21 cellular contexts compared by ENCODE assay signal in the genomic region with DNA sequence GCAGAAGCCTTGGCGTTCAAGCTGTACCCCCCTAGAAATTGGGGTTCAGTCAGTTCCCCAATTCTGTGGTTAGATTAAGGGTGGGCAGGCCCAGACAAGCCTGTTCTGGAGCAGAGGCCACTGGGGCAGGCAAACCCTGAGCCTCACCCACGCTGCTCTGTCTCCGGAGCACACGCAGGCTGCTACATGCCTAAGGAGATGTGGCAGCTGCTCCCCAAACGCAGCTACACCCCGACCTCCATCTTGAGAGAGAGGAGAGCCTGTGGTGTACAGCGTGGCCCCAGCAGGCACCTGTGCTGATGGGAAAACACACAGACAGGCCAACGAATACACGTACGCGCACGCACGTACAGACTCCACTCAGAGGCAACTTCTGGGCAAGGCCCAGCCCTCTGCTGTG. TPM values are rescaled to one million over a fixed set of nuclear protein-coding genes. Genes with fewer than 3 reads are reported as not detected.
DNase-seq lines count a peak whose midpoint lies in the region; ATAC-seq, FAIRE-seq and TF ChIP-seq lines count a peak whose summit lies in the region.
"Had no signal": no experiment of that assay in that cellular context is flagged by ENCODE, and none has a peak within 500 bp of the region (broad histone marks: within the 10 kb centered on the region; RNA-seq: fewer than 3 reads in every experiment).

No MANE protein-coding gene starts in this region.

- TF ChIP-seq POLR2A in GM12878 (IDR thresholded peaks at IDR 0.05; ENCODE audit: low read depth, low read length) (no peak), esophagus squamous epithelium (IDR thresholded peaks at IDR 0.05) (no peak)

- WGBS in GM12878 (ENCODE audit: insufficient coverage, insufficient replicate concordance, low lambda C conversion rate, missing lambda C conversion rate): 63% methylated on average over 13 of the region's 13 CpGs
- WGBS in esophagus squamous epithelium, 2 donors: 28 to 64% methylated on average over 8 to 9 of the region's 13 CpGs
- 90% methylated on average over 13 of the region's 13 CpGs for WGBS in urinary bladder

- TF ChIP-seq RAD21 in GM12878 (IDR thresholded peaks at IDR 0.05; ENCODE audit: insufficient read depth, low read depth, low read length): no peak

- ATAC-seq in GM12878: no peak

- H3K79me2 ChIP-seq in GM12878 (ENCODE audit: control insufficient read depth, insufficient read depth, low read length): no peaks in the 10 kb centered on the region

- H3K27me3 ChIP-seq in GM12878 (replicated peaks in 1 of 2; ENCODE audit: control insufficient read depth in 2 of 2, insufficient read depth in 2 of 2, low read length in 1 of 2) (peaks cover 3% of the 10 kb centered on the region in 2 experiments; a peak in 3 of 4 replicates), esophagus squamous epithelium (no peaks in the 10 kb centered on the region)

- no peak overlapping the region for H3K9ac ChIP-seq in GM12878 (ENCODE audit: control insufficient read depth, insufficient read depth, low read length)
- H3K9ac ChIP-seq: BLaER1 treated with 17β-estradiol and CSF1 and Interleukin-3, amounts not matched to agents 10 nM and 100 nM had no signal

- TF ChIP-seq EP300 in GM12878 (IDR thresholded peaks at IDR 0.05; ENCODE audit: borderline replicate concordance in 1 of 2, control insufficient read depth in 1 of 2, low read depth in 2 of 2, low read length in 2 of 2): no peak

- in situ Hi-C loops in GM12878 (cut with MboI): no loop called here

- H3K9me3 ChIP-seq in GM12878 (replicated peaks; ENCODE audit: control insufficient read depth, insufficient read depth, low read length) (no peaks in the 10 kb centered on the region), esophagus squamous epithelium (no peaks in the 10 kb centered on the region)
- H3K9me3 ChIP-seq: BLaER1 treated with 17β-estradiol and CSF1 and Interleukin-3, amounts not matched to agents 10 nM and 100 nM had no signal

- SMC1A ChIA-PET in GM12878 (lab: Charles Lee; ENCODE audit: uncharacterized antibody, unreplicated experiment): no interaction called here

- RAD21 ChIA-PET in GM12878 (lab: Charles Lee; ENCODE audit: unreplicated experiment): no interaction called here

- H3K4me2 ChIP-seq in GM12878 (ENCODE audit: control insufficient read depth, insufficient read depth): no peak overlapping the region
- H3K4me2 ChIP-seq: BLaER1 treated with 17β-estradiol and CSF1 and Interleukin-3, amounts not matched to agents 10 nM and 100 nM had no signal

- H4K20me1 ChIP-seq in GM12878 (ENCODE audit: control insufficient read depth, insufficient read depth): no peaks in the 10 kb centered on the region

- no peaks in the 10 kb centered on the region for H3K4me1 ChIP-seq in GM12878 (ENCODE audit: control insufficient read depth, insufficient read depth, low read length)
- H3K4me1 ChIP-seq in esophagus squamous epithelium: peaks cover 40 to 76% (median 62%) of the 10 kb centered on the region in 3 donors
- H3K4me1 ChIP-seq in urinary bladder (ENCODE audit: insufficient read depth): peaks cover 4% of the 10 kb centered on the region

- CTCF ChIA-PET in GM12878 (lab: Yijun Ruan, JAX): interaction anchor here (1.0 kb wide), 1 partner anchor 135 kb away, joined by 3 read pairs; no protein-coding TSS in a partner anchor

- peak; percentile 46 for DNase-seq in DMS 273 (lab: John Stamatoyannopoulos, UW; ENCODE audit: unreplicated experiment)
- no peak for DNase-seq in DMS 273 treated with DMSO at 0.1 percent for 48 hours (lab: John Stamatoyannopoulos, UW)
- no peak for DNase-seq in GM12878 (ENCODE audit: low read depth, low spot score)
- no peak for DNase-seq in esophagus squamous epithelium (lab: John Stamatoyannopoulos, UW)
- no peak for DNase-seq in activated CD4-positive, alpha-beta T cell treated with anti-CD3 and anti-CD28 coated beads for 4 hours
- DNase-seq in foreskin fibroblast: no peak
- DNase-seq in C1 segment of cervical spinal cord (lab: John Stamatoyannopoulos, UW): no peak
- DNase-seq: COR-L47; KG1; NCI-H1092; NCI-H1694; NCI-H2107; NCI-H69; NK-92 treated with Interleukin-12 subunit alpha and Interleukin-12 subunit beta, amount 100 ng/mL, for 24 hours; SHP77 had no signal

- no peak for FAIRE-seq in GM12878 (lab: Jason Lieb, UNC)
- FAIRE-seq: GM12892, GM19239 had no signal

- no peak overlapping the region for H3K4me3 ChIP-seq in GM12878
- H3K4me3 ChIP-seq in esophagus squamous epithelium: no peak overlapping the region
- no peak overlapping the region for H3K4me3 ChIP-seq in urinary bladder (ENCODE audit: low read depth, low read length)
- H3K4me3 ChIP-seq in foreskin fibroblast (ENCODE audit: low read depth in 1 of 2, low read length in 2 of 2): no peak overlapping the region
- H3K4me3 ChIP-seq: BLaER1 treated with 17β-estradiol and CSF1 and Interleukin-3, amounts not matched to agents 10 nM and 100 nM had no signal

- no peak overlapping the region for H2AFZ ChIP-seq in GM12878 (ENCODE audit: control insufficient read depth, low read depth, low read length)

- no peak for TF ChIP-seq CTCF in GM12878 (IDR thresholded peaks at IDR 0.05 in 2 of 3, conservative IDR thresholded peaks at IDR 0.05 in 1 of 3; ENCODE audit: control insufficient read depth in 2 of 3, extremely low read depth in 1 of 3, insufficient read depth in 1 of 3, low read depth in 3 of 3, low read length in 3 of 3)
- no peak for TF ChIP-seq CTCF in esophagus squamous epithelium (IDR thresholded peaks at IDR 0.05)
- no peak for TF ChIP-seq CTCF in foreskin fibroblast (IDR thresholded peaks at IDR 0.05; ENCODE audit: low read depth, low read length)

- BruUV-seq in GM12878 (replicated peaks; lab: Mats Ljungman, UMichigan): no TSS peak

- H3K36me3 ChIP-seq in GM12878 (ENCODE audit: control insufficient read depth in 2 of 2, insufficient read depth in 2 of 2, low read length in 1 of 2) (no peaks in the 10 kb centered on the region), esophagus squamous epithelium (no peaks in the 10 kb centered on the region), urinary bladder (ENCODE audit: insufficient read depth) (no peaks in the 10 kb centered on the region)
- H3K36me3 ChIP-seq: BLaER1 treated with 17β-estradiol and CSF1 and Interleukin-3, amounts not matched to agents 10 nM and 100 nM had no signal

- H3K27ac ChIP-seq in GM12878 (ENCODE audit: control insufficient read depth, insufficient read depth) (no peak overlapping the region), esophagus squamous epithelium (peak overlapping the region; percentile 75 to 94 (median 91)), urinary bladder (ENCODE audit: low read depth) (peak overlapping the region; percentile 80)
- H3K27ac ChIP-seq: 22Rv1; BLaER1 treated with 17β-estradiol and CSF1 and Interleukin-3, amounts not matched to agents 10 nM and 100 nM had no signal

- intact Hi-C loops in GM12878 (cut with micrococcal nuclease; ENCODE audit: unreplicated experiment) (no loop called here), esophagus squamous epithelium (cut with DNase I) (no loop called here)

- POLR2A ChIA-PET in GM12878 (lab: Charles Lee): no interaction called here

TF ChIP-seq in GM12878, 131 proteins besides CTCF, POLR2A, EP300 and RAD21:
- TF ChIP-seq RAD51 (IDR thresholded peaks at IDR 0.05): no peak
- no peak for TF ChIP-seq SMAD1 (IDR thresholded peaks at IDR 0.05; ENCODE audit: low read depth, partially characterized antibody)
- TF ChIP-seq, protein P1, sequence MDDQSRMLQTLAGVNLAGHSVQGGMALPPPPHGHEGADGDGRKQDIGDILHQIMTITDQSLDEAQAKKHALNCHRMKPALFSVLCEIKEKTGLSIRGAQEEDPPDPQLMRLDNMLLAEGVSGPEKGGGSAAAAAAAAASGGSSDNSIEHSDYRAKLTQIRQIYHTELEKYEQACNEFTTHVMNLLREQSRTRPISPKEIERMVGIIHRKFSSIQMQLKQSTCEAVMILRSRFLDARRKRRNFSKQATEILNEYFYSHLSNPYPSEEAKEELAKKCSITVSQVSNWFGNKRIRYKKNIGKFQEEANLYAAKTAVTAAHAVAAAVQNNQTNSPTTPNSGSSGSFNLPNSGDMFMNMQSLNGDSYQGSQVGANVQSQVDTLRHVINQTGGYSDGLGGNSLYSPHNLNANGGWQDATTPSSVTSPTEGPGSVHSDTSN (IDR thresholded peaks at IDR 0.05; ENCODE audit: insufficient replicate concordance, low read depth, low read length): no peak
- no peak for TF ChIP-seq STAT1 (conservative IDR thresholded peaks at IDR 0.05)
- 0 out of 2 replicates have a peak, but pooled peaks have one; percentile 27 for TF ChIP-seq RUNX3 (IDR thresholded peaks at IDR 0.05; ENCODE audit: low read length)

RNA-seq across cellular contexts. Expression of gene GRHL3, which starts 33.9 kb away (rescaled TPM):
- 0.25 TPM in 1 of 2 replicates, not detected in the other for total RNA-seq in GM12878 (2013; cell fraction: nucleolus; rRNA removed)
- total RNA-seq in GM12878 (2014; rRNA removed) (0.11 and 0.17 TPM in 2 replicates), GM12878 (2014; rRNA removed; fragmentation: Illumina TruSeq; extraction: Trizol) (0.14 and 0.27 TPM in 2 replicates), GM12878 (2021) (0.51 TPM in 2 replicates), esophagus squamous epithelium (100 to 1,000 TPM in 2 of 4 donors, 10 to 100 TPM in 2; 77.6 to 179 (median 115) TPM), urinary bladder (15.1 TPM)
- polyA plus RNA-seq in GM12878 (2011; ENCODE audit: low read depth): 0.17 TPM
- polyA plus RNA-seq in GM12878 (2011; rRNA removed) (0.18 TPM in 1 of 2 replicates, not detected in the other), GM12878 (2014; fragmentation: Illumina TruSeq; extraction: Trizol) (0.41 TPM in 1 of 2 replicates, not detected in the other), GM12878 (2014; fragmentation: Nextera tagmentation; extraction: Ambion mirVana) (under 1 TPM; 0.07 to 0.21 TPM), GM12878 (2014; rRNA removed) (0.13 and 0.56 TPM in 2 replicates), GM12878 (2016; fragmentation: Nextera tagmentation; extraction: Ambion mirVana) (under 1 TPM; 0.70 to 0.87 TPM), urinary bladder (7.6 TPM)
- polyA plus RNA-seq in GM12878 (2011; cell fraction: cytosol; rRNA removed): 0.13 TPM in 2 replicates
- polyA plus RNA-seq in GM12878 (2011; cell fraction: nucleus; rRNA removed): 0.44 and 0.48 TPM in 2 replicates
- polyA plus RNA-seq in GM12878 (2012): 0.27 and 0.41 TPM in 2 replicates
- not detected in 2 replicates for polyA minus RNA-seq in GM12878 (2011; rRNA and poly(A)+ RNA removed)
- polyA minus RNA-seq in GM12878 (2011; cell fraction: cytosol; rRNA and poly(A)+ RNA removed): not detected in 2 replicates
- not detected in 2 replicates for polyA minus RNA-seq in GM12878 (2011; cell fraction: nucleus; rRNA and poly(A)+ RNA removed)
- total RNA-seq: M059J had no signal

Comparison
In these comparisons a context has a peak if more than half of its experiments do, and no peak if none do; other contexts are left out.
1. RNA of gene GRHL3, which starts 33.9 kb away (total RNA-seq): 77.6 to 179 TPM in esophagus squamous epithelium and 15.1 TPM in urinary bladder (single experiment); 0.11 to 0.51 TPM in GM12878; every median in the first group is over 10 times any median in the second.